Comparison of ENCODE assay signal across 9 cellular contexts in genomic region chr2:233990261-233990798, GRCh38.
A peak's percentile ranks its signal among the peaks of the same experiment; 100 is the strongest.
DNase-seq lines count a peak whose midpoint lies in the region; ATAC-seq and FAIRE-seq lines count a peak whose summit lies in the region.
"Had no signal": no experiment of that assay in that cellular context is flagged by ENCODE, and none has a peak within 500 bp of the region (broad histone marks: within the 10 kb centered on the region; RNA-seq: fewer than 3 reads in every experiment).

No MANE protein-coding gene starts in this region.

- H3K4me3 ChIP-seq in small intestine (ENCODE audit: low read depth in 1 of 2, low read length in 2 of 2): no peak overlapping the region
- H3K4me3 ChIP-seq: SK-N-MC had no signal

- peak overlapping the region in 1 of 2 donors; percentile 18 for H3K27ac ChIP-seq in small intestine (ENCODE audit: low read depth in 1 of 2, low read length in 1 of 2)

- H3K36me3 ChIP-seq in small intestine (ENCODE audit: control insufficient read depth in 2 of 2, insufficient read depth in 2 of 2, low read length in 2 of 2): no peaks in the 10 kb centered on the region

- no peaks in the 10 kb centered on the region for H3K4me1 ChIP-seq in small intestine (ENCODE audit: control insufficient read depth in 2 of 2, insufficient read depth in 1 of 2, low read depth in 1 of 2, low read length in 1 of 2)

- H3K9me3 ChIP-seq in small intestine (ENCODE audit: control insufficient read depth, low read depth): no peaks in the 10 kb centered on the region

- peaks cover 0 to 2% of the 10 kb centered on the region in 2 donors for H3K27me3 ChIP-seq in small intestine (ENCODE audit: control insufficient read depth in 2 of 2, insufficient read depth in 2 of 2, low read length in 2 of 2)

- DNase-seq in activated T-cell treated with anti-CD3 and anti-CD28 coated beads for 24 hours (ENCODE audit: low read depth) (peak; percentile 31), small intestine (peak; percentile 56), Kasumi-1 (lab: John Stamatoyannopoulos, UW) (no peak), NCI-H187 treated with DMSO at 0.1 percent for 48 hours (lab: John Stamatoyannopoulos, UW) (no peak), glomerular visceral epithelial cell (ENCODE audit: extremely low spot score) (no peak)

- 45 to 59% (median 47%) methylated on average over 6 of the region's 6 CpGs for WGBS in small intestine, 3 donors

- FAIRE-seq in small intestine (lab: Jason Lieb, UNC): no peak

- ATAC-seq in GM18861 (IDR thresholded peaks at IDR 0.05; ENCODE audit: unreplicated experiment): peak; percentile 59
- peak; percentile 68 for ATAC-seq in HG03135 (IDR thresholded peaks at IDR 0.05; ENCODE audit: unreplicated experiment)
- ATAC-seq in HG02623 (IDR thresholded peaks at IDR 0.05; ENCODE audit: unreplicated experiment): no peak

Comparison
In these comparisons a context has a peak if more than half of its experiments do, and no peak if none do; other contexts are left out.
1. DNase-seq: peak in activated T-cell treated with anti-CD3 and anti-CD28 coated beads for 24 hours (single experiment) and small intestine (single experiment); none in Kasumi-1 (0 of 2), NCI-H187 treated with DMSO at 0.1 percent for 48 hours (single experiment) and glomerular visceral epithelial cell (single experiment).